Comparison of ENCODE assay signal across 17 cellular contexts in genomic region chr1:106678661-106679060, GRCh38.
"Had no signal": no experiment of that assay in that cellular context is flagged by ENCODE, and none has a peak within 500 bp of the region (broad histone marks: within the 10 kb centered on the region; RNA-seq: fewer than 3 reads in every experiment).

No MANE protein-coding gene starts in this region.

- DNase-seq: activated CD4-positive, alpha-beta T cell treated with anti-CD3 and anti-CD28 coated beads, Interleukin-2, amount 50 U/mL, for 48 hours; activated CD4-positive, CD25-positive, alpha-beta regulatory T cell treated with anti-CD3 and anti-CD28 coated beads, Interleukin-2, amount 50 U/mL, for 72 hours; activated naive CD4-positive, alpha-beta T cell treated with anti-CD3 and anti-CD28 coated beads for 36 hours; colonic mucosa; heart left ventricle; immature natural killer cell; mesendoderm; nucleus accumbens; stimulated activated CD4-positive, alpha-beta T cell treated with anti-CD3 and anti-CD28 coated beads, Interleukin-4, amount 100 ng/mL, for 4 hours; stimulated activated CD8-positive, alpha-beta memory T cell treated with anti-CD3 and anti-CD28 coated beads, Interleukin-4, amount 100 ng/mL, for 48 hours; stimulated activated naive CD8-positive, alpha-beta T cell treated with anti-CD3 and anti-CD28 coated beads, Interleukin-15, Interleukin-2, amounts not matched to agents 100 U/mL and 50 U/mL, for 24 hours; trophoblast cell had no signal

- H3K27me3 Mint-ChIP-seq: activated T-helper 17 cell treated with anti-CD3 and anti-CD28 coated beads, Interleukin-2, amount 50 U/mL, for 72 hours had no signal

- H3K4me1 Mint-ChIP-seq: activated T-helper 17 cell treated with anti-CD3 and anti-CD28 coated beads, Interleukin-2, amount 50 U/mL, for 72 hours; immature natural killer cell had no signal

- H3K27ac Mint-ChIP-seq: activated naive CD4-positive, alpha-beta T cell treated with anti-CD3 and anti-CD28 coated beads for 36 hours; activated T-helper 17 cell treated with anti-CD3 and anti-CD28 coated beads, Interleukin-2, amount 50 U/mL, for 72 hours; immature natural killer cell; nephron had no signal

- H3K4me3 ChIP-seq: colonic mucosa, esophagus muscularis mucosa, heart left ventricle, skin epidermis, suprapubic skin had no signal

- H3K36me3 Mint-ChIP-seq: immature natural killer cell had no signal

- H3K4me3 Mint-ChIP-seq: activated naive CD4-positive, alpha-beta T cell treated with anti-CD3 and anti-CD28 coated beads for 36 hours; activated T-helper 17 cell treated with anti-CD3 and anti-CD28 coated beads, Interleukin-2, amount 50 U/mL, for 72 hours; immature natural killer cell; nephron had no signal

- ATAC-seq: activated T-helper 17 cell treated with anti-CD3 and anti-CD28 coated beads, Interleukin-2, amount 50 U/mL, for 72 hours; heart left ventricle; stimulated activated naive CD8-positive, alpha-beta T cell treated with anti-CD3 and anti-CD28 coated beads, Interleukin-15, Interleukin-2, amounts not matched to agents 100 U/mL and 50 U/mL, for 24 hours had no signal

- H3K9me3 Mint-ChIP-seq: nephron had no signal
